In genomic region chr9:129027224-129027684, GRCh38 we compare ENCODE assay signal across 1 cellular context.
A peak's percentile ranks its signal among the peaks of the same experiment; 100 is the strongest.
TF ChIP-seq lines count a peak whose summit lies in the region.

No MANE protein-coding gene starts in this region.

TF ChIP-seq in HepG2, 621 proteins besides CTCF, POLR2A, EP300 and RAD21:
- no peak for TF ChIP-seq MED13 (CRISPR knock-in tag; IDR thresholded peaks at IDR 0.05)
- no peak for TF ChIP-seq RFX5 (IDR thresholded peaks at IDR 0.05; ENCODE audit: low read depth, low read length)
- TF ChIP-seq ZNF281 (CRISPR knock-in tag; IDR thresholded peaks at IDR 0.05; ENCODE audit: borderline replicate concordance), result peak; percentile 29; the same call in 1 of the 2 replicates
- no peak for TF ChIP-seq ZNF296 (CRISPR knock-in tag; conservative IDR thresholded peaks at IDR 0.05)
- no peak for TF ChIP-seq SCMH1 (CRISPR knock-in tag; IDR thresholded peaks at IDR 0.05; ENCODE audit: borderline replicate concordance)
- no peak for TF ChIP-seq PRMT3 (CRISPR knock-in tag; IDR thresholded peaks at IDR 0.05; ENCODE audit: borderline replicate concordance, low read depth)
- no peak for TF ChIP-seq POGZ (CRISPR knock-in tag; IDR thresholded peaks at IDR 0.05)
- TF ChIP-seq CHD4 (IDR thresholded peaks at IDR 0.05; ENCODE audit: borderline replicate concordance, low read length), result peak; percentile 72
- TF ChIP-seq NFKB2 (CRISPR knock-in tag; IDR thresholded peaks at IDR 0.05; ENCODE audit: borderline replicate concordance), result 0 out of 2 replicates have a peak, but pooled peaks have one; percentile 40
- TF ChIP-seq ZMYM3 (CRISPR knock-in tag; IDR thresholded peaks at IDR 0.05), result peak; percentile 99
- TF ChIP-seq KDM1A (CRISPR knock-in tag; IDR thresholded peaks at IDR 0.05), result peak; percentile 95; the same call in 1 of the 2 replicates
- no peak for TF ChIP-seq ZNF550 (CRISPR knock-in tag; IDR thresholded peaks at IDR 0.05; ENCODE audit: borderline replicate concordance)
- TF ChIP-seq ZNF562 (CRISPR knock-in tag; IDR thresholded peaks at IDR 0.05; ENCODE audit: borderline replicate concordance), result no peak
- peak; percentile 98 for TF ChIP-seq ZNF629 (CRISPR knock-in tag; conservative IDR thresholded peaks at IDR 0.05)
- TF ChIP-seq RARA (CRISPR knock-in tag; IDR thresholded peaks at IDR 0.05), result no peak
- TF ChIP-seq RCOR2 (CRISPR knock-in tag; IDR thresholded peaks at IDR 0.05), result 0 out of 2 replicates have a peak, but pooled peaks have one; percentile 62
- no peak for TF ChIP-seq HDAC2 (CRISPR knock-in tag; IDR thresholded peaks at IDR 0.05)
- 0 out of 2 replicates have a peak, but pooled peaks have one; percentile 6 for TF ChIP-seq ZNF556 (CRISPR knock-in tag; IDR thresholded peaks at IDR 0.05; ENCODE audit: borderline replicate concordance)
- TF ChIP-seq ZNF546 (CRISPR knock-in tag; conservative IDR thresholded peaks at IDR 0.05), result 0 out of 2 replicates have a peak, but pooled peaks have one; percentile 13
- TF ChIP-seq, protein P1, sequence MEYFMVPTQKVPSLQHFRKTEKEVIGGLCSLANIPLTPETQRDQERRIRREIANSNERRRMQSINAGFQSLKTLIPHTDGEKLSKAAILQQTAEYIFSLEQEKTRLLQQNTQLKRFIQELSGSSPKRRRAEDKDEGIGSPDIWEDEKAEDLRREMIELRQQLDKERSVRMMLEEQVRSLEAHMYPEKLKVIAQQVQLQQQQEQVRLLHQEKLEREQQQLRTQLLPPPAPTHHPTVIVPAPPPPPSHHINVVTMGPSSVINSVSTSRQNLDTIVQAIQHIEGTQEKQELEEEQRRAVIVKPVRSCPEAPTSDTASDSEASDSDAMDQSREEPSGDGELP (IDR thresholded peaks at IDR 0.05; ENCODE audit: borderline replicate concordance, low read depth), result no peak
- TF ChIP-seq ZNF709 (CRISPR knock-in tag; IDR thresholded peaks at IDR 0.05), result 0 out of 2 replicates have a peak, but pooled peaks have one; percentile 1
- TF ChIP-seq NRL (CRISPR knock-in tag; IDR thresholded peaks at IDR 0.05; ENCODE audit: borderline replicate concordance), result no peak
- TF ChIP-seq, protein P2, sequence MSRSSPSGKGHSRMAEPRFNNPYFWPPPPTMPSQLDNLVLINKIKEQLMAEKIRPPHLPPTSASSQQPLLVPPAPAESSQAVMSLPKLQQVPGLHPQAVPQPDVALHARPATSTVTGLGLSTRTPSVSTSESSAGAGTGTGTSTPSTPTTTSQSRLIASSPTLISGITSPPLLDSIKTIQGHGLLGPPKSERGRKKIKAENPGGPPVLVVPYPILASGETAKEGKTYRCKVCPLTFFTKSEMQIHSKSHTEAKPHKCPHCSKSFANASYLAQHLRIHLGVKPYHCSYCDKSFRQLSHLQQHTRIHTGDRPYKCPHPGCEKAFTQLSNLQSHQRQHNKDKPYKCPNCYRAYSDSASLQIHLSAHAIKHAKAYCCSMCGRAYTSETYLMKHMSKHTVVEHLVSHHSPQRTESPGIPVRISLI (CRISPR knock-in tag; IDR thresholded peaks at IDR 0.05; ENCODE audit: borderline replicate concordance), result 0 out of 2 replicates have a peak, but pooled peaks have one; percentile 14
- TF ChIP-seq CEBPZ (IDR thresholded peaks at IDR 0.05; ENCODE audit: low read length), result no peak
- peak; percentile 44; the same call in 1 of the 2 replicates for TF ChIP-seq NR2F6 (IDR thresholded peaks at IDR 0.05)
- TF ChIP-seq NR2F6 (CRISPR knock-in tag; IDR thresholded peaks at IDR 0.05), result no peak
- 0 out of 2 replicates have a peak, but pooled peaks have one; percentile 26 for TF ChIP-seq ZNF317 (CRISPR knock-in tag; IDR thresholded peaks at IDR 0.05)
- TF ChIP-seq ZNF3 (CRISPR knock-in tag; IDR thresholded peaks at IDR 0.05), result no peak
- no peak for TF ChIP-seq AHR (CRISPR knock-in tag; IDR thresholded peaks at IDR 0.05)
- TF ChIP-seq ZNF501 (CRISPR knock-in tag; IDR thresholded peaks at IDR 0.05), result 0 out of 2 replicates have a peak, but pooled peaks have one; percentile 24
- TF ChIP-seq ZKSCAN8 (CRISPR knock-in tag; IDR thresholded peaks at IDR 0.05; ENCODE audit: borderline replicate concordance), result no peak
- no peak for TF ChIP-seq ZNF33A (CRISPR knock-in tag; IDR thresholded peaks at IDR 0.05; ENCODE audit: borderline replicate concordance)
- no peak for TF ChIP-seq GABPA (IDR thresholded peaks at IDR 0.05; ENCODE audit: low read depth, low read length)
- TF ChIP-seq GABPA (CRISPR knock-in tag; IDR thresholded peaks at IDR 0.05; ENCODE audit: low read depth), result 0 out of 2 replicates have a peak, but pooled peaks have one; percentile 31
- TF ChIP-seq ZNF782 (CRISPR knock-in tag; IDR thresholded peaks at IDR 0.05; ENCODE audit: borderline replicate concordance), result 0 out of 2 replicates have a peak, but pooled peaks have one; percentile 40
- no peak for TF ChIP-seq NFE2 (CRISPR knock-in tag; IDR thresholded peaks at IDR 0.05)
- TF ChIP-seq ZNF770 (CRISPR knock-in tag; IDR thresholded peaks at IDR 0.05), result no peak
- TF ChIP-seq ZNF652 (CRISPR knock-in tag; IDR thresholded peaks at IDR 0.05; ENCODE audit: borderline replicate concordance, low read depth), result peak; percentile 68; the same call in 1 of the 2 replicates
- 0 out of 2 replicates have a peak, but pooled peaks have one; percentile 17 for TF ChIP-seq ZNF232 (CRISPR knock-in tag; IDR thresholded peaks at IDR 0.05; ENCODE audit: borderline replicate concordance)
- no peak for TF ChIP-seq KDM5B (CRISPR knock-in tag; IDR thresholded peaks at IDR 0.05; ENCODE audit: borderline replicate concordance)
- no peak for TF ChIP-seq ZNF484 (CRISPR knock-in tag; IDR thresholded peaks at IDR 0.05; ENCODE audit: borderline replicate concordance, low read depth)
